2 cellular contexts compared by ENCODE assay signal in the genomic region with DNA sequence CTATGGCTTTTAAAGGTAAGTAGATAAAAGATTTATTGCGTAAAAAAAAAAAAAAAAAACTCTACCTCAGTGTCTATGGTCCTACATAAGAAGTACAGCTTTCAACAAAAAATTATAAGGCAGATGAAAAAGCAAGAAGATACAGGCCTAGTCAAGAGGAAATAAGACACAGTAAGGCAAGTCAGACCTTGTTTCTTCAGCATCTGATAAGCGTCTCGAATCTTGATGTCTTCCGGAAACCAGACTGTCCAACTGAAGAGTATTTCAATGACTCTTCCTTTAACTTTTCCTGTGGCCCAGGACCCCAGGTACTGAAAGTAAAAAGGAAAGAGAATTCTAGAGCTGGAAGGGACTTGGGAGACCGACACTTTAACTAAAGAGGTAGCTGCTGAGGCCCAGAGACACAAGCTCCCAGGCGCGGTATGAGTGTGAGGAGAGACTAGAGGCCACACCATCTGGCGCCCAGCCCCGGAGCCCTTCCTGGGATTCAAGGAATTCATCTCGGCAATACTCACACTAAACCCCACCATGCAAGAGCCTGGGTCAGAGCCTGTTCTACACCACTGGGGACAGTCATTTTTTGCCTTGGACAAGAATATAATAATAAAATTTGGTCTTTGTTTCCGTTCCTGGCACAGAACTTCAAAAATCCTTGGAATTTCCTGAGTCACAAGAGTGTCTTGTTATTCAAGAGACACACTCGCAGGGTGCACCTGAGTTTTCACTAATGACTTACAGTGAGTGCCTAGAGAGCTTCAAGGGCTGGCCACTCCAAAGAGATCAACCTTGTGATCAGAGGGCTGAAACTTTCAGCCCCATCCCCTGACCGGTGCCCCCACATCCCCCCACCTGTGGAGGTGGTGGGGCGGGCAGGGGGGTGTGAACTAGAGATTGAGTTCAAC.
TF ChIP-seq lines count a peak whose summit lies in the region.

No MANE protein-coding gene starts in this region.

TF ChIP-seq in HCT116, 20 proteins besides CTCF, POLR2A, EP300 and RAD21:
- TF ChIP-seq ELF1 (IDR thresholded peaks at IDR 0.05; ENCODE audit: borderline replicate concordance, low read depth) = no peak

TF ChIP-seq in HepG2, 621 proteins besides CTCF, POLR2A, EP300 and RAD21:
- TF ChIP-seq ARHGAP35 (CRISPR knock-in tag; IDR thresholded peaks at IDR 0.05; ENCODE audit: borderline replicate concordance) (no peak), ZNF713 (CRISPR knock-in tag; IDR thresholded peaks at IDR 0.05) (no peak), ZNF274 (CRISPR knock-in tag; IDR thresholded peaks at IDR 0.05) (no peak), KDM4B (CRISPR knock-in tag; IDR thresholded peaks at IDR 0.05) (no peak), ZNF343 (CRISPR knock-in tag; IDR thresholded peaks at IDR 0.05) (no peak)
- TF ChIP-seq, protein P1, sequence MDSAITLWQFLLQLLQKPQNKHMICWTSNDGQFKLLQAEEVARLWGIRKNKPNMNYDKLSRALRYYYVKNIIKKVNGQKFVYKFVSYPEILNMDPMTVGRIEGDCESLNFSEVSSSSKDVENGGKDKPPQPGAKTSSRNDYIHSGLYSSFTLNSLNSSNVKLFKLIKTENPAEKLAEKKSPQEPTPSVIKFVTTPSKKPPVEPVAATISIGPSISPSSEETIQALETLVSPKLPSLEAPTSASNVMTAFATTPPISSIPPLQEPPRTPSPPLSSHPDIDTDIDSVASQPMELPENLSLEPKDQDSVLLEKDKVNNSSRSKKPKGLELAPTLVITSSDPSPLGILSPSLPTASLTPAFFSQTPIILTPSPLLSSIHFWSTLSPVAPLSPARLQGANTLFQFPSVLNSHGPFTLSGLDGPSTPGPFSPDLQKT (CRISPR knock-in tag; IDR thresholded peaks at IDR 0.05; ENCODE audit: borderline replicate concordance) = no peak
- TF ChIP-seq, protein P2, sequence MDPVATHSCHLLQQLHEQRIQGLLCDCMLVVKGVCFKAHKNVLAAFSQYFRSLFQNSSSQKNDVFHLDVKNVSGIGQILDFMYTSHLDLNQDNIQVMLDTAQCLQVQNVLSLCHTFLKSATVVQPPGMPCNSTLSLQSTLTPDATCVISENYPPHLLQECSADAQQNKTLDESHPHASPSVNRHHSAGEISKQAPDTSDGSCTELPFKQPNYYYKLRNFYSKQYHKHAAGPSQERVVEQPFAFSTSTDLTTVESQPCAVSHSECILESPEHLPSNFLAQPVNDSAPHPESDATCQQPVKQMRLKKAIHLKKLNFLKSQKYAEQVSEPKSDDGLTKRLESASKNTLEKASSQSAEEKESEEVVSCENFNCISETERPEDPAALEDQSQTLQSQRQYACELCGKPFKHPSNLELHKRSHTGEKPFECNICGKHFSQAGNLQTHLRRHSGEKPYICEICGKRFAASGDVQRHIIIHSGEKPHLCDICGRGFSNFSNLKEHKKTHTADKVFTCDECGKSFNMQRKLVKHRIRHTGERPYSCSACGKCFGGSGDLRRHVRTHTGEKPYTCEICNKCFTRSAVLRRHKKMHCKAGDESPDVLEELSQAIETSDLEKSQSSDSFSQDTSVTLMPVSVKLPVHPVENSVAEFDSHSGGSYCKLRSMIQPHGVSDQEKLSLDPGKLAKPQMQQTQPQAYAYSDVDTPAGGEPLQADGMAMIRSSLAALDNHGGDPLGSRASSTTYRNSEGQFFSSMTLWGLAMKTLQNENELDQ (CRISPR knock-in tag; IDR thresholded peaks at IDR 0.05; ENCODE audit: borderline replicate concordance) = no peak
